ENCODE assay signal across 17 cellular contexts in the genomic region with DNA sequence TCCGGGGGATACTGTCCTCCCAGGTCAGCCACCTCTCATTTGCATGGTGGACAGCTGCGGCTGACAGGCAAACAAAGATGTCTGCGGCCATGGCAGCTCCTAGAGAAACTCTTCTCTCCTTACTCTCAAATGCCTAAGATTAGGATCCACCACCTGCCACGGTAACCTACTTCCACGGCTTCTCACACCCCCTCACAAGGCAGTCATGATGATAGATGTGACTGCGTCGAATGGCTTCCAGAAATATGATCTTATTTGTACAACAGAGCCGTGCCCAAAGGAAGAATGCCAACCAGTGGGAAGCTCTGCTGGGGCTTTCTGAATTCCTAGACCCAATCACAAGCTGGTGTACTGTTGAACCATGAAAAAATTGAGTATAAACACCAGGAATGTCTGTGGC.
"Had no signal": no experiment of that assay in that cellular context is flagged by ENCODE, and none has a peak within 500 bp of the region (broad histone marks: within the 10 kb centered on the region; RNA-seq: fewer than 3 reads in every experiment).

No MANE protein-coding gene starts in this region.

- H3K27ac ChIP-seq: brain microvascular endothelial cell, dorsolateral prefrontal cortex, esophagus muscularis mucosa, prostate gland, sigmoid colon, suprapubic skin, upper lobe of right lung had no signal

- H3K27ac Mint-ChIP-seq: immature natural killer cell; naive thymus-derived CD8-positive, alpha-beta T cell had no signal

- H3K4me3 Mint-ChIP-seq: immature natural killer cell; naive thymus-derived CD8-positive, alpha-beta T cell had no signal

- H3K27me3 ChIP-seq: brain microvascular endothelial cell, dorsolateral prefrontal cortex, esophagus muscularis mucosa, sigmoid colon, suprapubic skin, upper lobe of right lung had no signal

- DNase-seq: activated CD4-positive, alpha-beta T cell treated with anti-CD3 and anti-CD28 coated beads, Interleukin-2, amount 50 U/mL, for 4 hours; activated effector memory CD4-positive, alpha-beta T cell treated with Interleukin-2 at 50 U/mL for 16 hours; activated T-cell treated with anti-CD3 and anti-CD28 coated beads, Interleukin-2, amount 50 U/mL, for 1 hour; amniotic stem cell; brain microvascular endothelial cell; immature natural killer cell; naive thymus-derived CD8-positive, alpha-beta T cell; sigmoid colon; stimulated activated CD4-positive, alpha-beta T cell treated with anti-CD3 and anti-CD28 coated beads, Interleukin-12 subunit alpha, Interleukin-12 subunit beta, amount 100 ng/mL, for 4 hours; stimulated activated naive CD4-positive, alpha-beta T cell; upper lobe of right lung had no signal

- H3K36me3 ChIP-seq: brain microvascular endothelial cell, prostate gland, upper lobe of right lung had no signal

- H3K4me1 ChIP-seq: esophagus muscularis mucosa, prostate gland, sigmoid colon, suprapubic skin, upper lobe of right lung had no signal

- H3K9me3 Mint-ChIP-seq: activated naive CD4-positive, alpha-beta T cell treated with anti-CD3 and anti-CD28 coated beads, Interleukin-2, amount 50 U/mL, for 72 hours; immature natural killer cell; naive thymus-derived CD8-positive, alpha-beta T cell had no signal

- H3K4me3 ChIP-seq: dorsolateral prefrontal cortex, esophagus muscularis mucosa, lung, prostate gland, sigmoid colon, suprapubic skin, upper lobe of right lung had no signal

- H3K4me1 Mint-ChIP-seq: immature natural killer cell; naive thymus-derived CD8-positive, alpha-beta T cell had no signal

- H3K9me3 ChIP-seq: esophagus muscularis mucosa, prostate gland, sigmoid colon, suprapubic skin, upper lobe of right lung had no signal

- H3K36me3 Mint-ChIP-seq: activated naive CD4-positive, alpha-beta T cell treated with anti-CD3 and anti-CD28 coated beads, Interleukin-2, amount 50 U/mL, for 72 hours; immature natural killer cell; naive thymus-derived CD8-positive, alpha-beta T cell had no signal
